In genomic region chr17:54967621-54968258, GRCh38 we compare ENCODE assay signal across 8 cellular contexts. TPM values are rescaled to one million over a fixed set of nuclear protein-coding genes. Genes with fewer than 3 reads are reported as not detected.
DNase-seq lines count a peak whose midpoint lies in the region; ATAC-seq and TF ChIP-seq lines count a peak whose summit lies in the region.

No MANE protein-coding gene starts in this region.

- H3K27ac Mint-ChIP-seq in neural progenitor cell: no peak overlapping the region

- H3K9me3 Mint-ChIP-seq in neural progenitor cell: no peaks in the 10 kb centered on the region

- H3K36me3 ChIP-seq in ES-I3 (ENCODE audit: insufficient read depth, low read length) (0 out of 2 replicates have a peak, but pooled peaks cover 3% of the 10 kb centered on the region), SK-N-MC (ENCODE audit: insufficient read depth, low read length) (peaks cover 33% of the 10 kb centered on the region), esophagus muscularis mucosa (peaks cover 5 to 19% (median 14%) of the 10 kb centered on the region in 4 donors), neural progenitor cell (peaks cover 14% of the 10 kb centered on the region)

- H3K27me3 ChIP-seq in esophagus muscularis mucosa (no peaks in the 10 kb centered on the region), neural progenitor cell (no peaks in the 10 kb centered on the region)

- DNase-seq in SK-N-MC (ENCODE audit: low read depth, low spot score) (no peak), esophagus muscularis mucosa (ENCODE audit: extremely low spot score) (no peak), neural progenitor cell (ENCODE audit: low spot score) (peak; percentile 18), 8988T (no peak)
- DNase-seq in effector CD8-positive, alpha-beta T cell (lab: John Stamatoyannopoulos, UW): no peak

- TF ChIP-seq POLR2A in esophagus muscularis mucosa (IDR thresholded peaks at IDR 0.05; ENCODE audit: low read depth): no peak

- no peaks in the 10 kb centered on the region for H3F3A ChIP-seq in neural progenitor cell (ENCODE audit: low read depth)

- peak in 1 of 3 experiments; percentile 41 for TF ChIP-seq CTCF in esophagus muscularis mucosa (IDR thresholded peaks at IDR 0.05)
- no peak for TF ChIP-seq CTCF in neural progenitor cell (IDR thresholded peaks at IDR 0.05)

- H3K4me3 ChIP-seq in SK-N-MC (peak overlapping the region; percentile 96), esophagus muscularis mucosa (peak overlapping the region; percentile 88 to 95 (median 92)), neural progenitor cell (peak overlapping the region; percentile 90)

- H3K9ac ChIP-seq in ES-I3 (ENCODE audit: low read depth, low read length) (peak overlapping the region; percentile 97), SK-N-MC (ENCODE audit: insufficient read length) (peak overlapping the region; percentile 98), neural progenitor cell (peak overlapping the region; percentile 83)

- 0 out of 2 replicates have a peak, but pooled peaks cover 6% of the 10 kb centered on the region for H3K4me1 ChIP-seq in ES-I3 (ENCODE audit: insufficient read depth, low read length)
- H3K4me1 ChIP-seq in esophagus muscularis mucosa: peaks cover 22 to 42% (median 38%) of the 10 kb centered on the region in 4 donors
- H3K4me1 ChIP-seq in neural progenitor cell: peaks cover 12% of the 10 kb centered on the region

- ATAC-seq in GM19452 (IDR thresholded peaks at IDR 0.05; ENCODE audit: unreplicated experiment) (peak; percentile 22), HG03439 (IDR thresholded peaks at IDR 0.05; ENCODE audit: unreplicated experiment) (peak; percentile 27)

- H3K9me3 ChIP-seq in ES-I3 (ENCODE audit: control insufficient read depth, insufficient read depth, low read length) (no peaks in the 10 kb centered on the region), SK-N-MC (ENCODE audit: low read depth, low read length) (no peaks in the 10 kb centered on the region), esophagus muscularis mucosa (no peaks in the 10 kb centered on the region), neural progenitor cell (ENCODE audit: low read depth) (no peaks in the 10 kb centered on the region)

- no peak for TF ChIP-seq EP300 in esophagus muscularis mucosa (IDR thresholded peaks at IDR 0.05)

- H3K4me3 Mint-ChIP-seq in neural progenitor cell: no peak overlapping the region

- H3K79me2 ChIP-seq in neural progenitor cell (ENCODE audit: low read depth): peaks cover 79% of the 10 kb centered on the region

- peak overlapping the region; percentile 68 for H2AFZ ChIP-seq in neural progenitor cell (replicated peaks)

- H4K20me1 ChIP-seq in neural progenitor cell (ENCODE audit: low read depth): no peaks in the 10 kb centered on the region

- H3K4me1 Mint-ChIP-seq in neural progenitor cell: peaks cover 17% of the 10 kb centered on the region

- intact Hi-C loops in esophagus muscularis mucosa (cut with DNase I): loop anchor here (2.0 kb wide), 1 partner anchor 67 kb away; the partner anchor contains the start of gene TOM1L1

- peaks cover 10% of the 10 kb centered on the region for H3K36me3 Mint-ChIP-seq in neural progenitor cell

- WGBS in esophagus muscularis mucosa: under 1% methylated on average over 15 of the region's 21 CpGs

- H3K27me3 Mint-ChIP-seq in neural progenitor cell (ENCODE audit: insufficient read depth, low read depth): no peaks in the 10 kb centered on the region

- H3K27ac ChIP-seq in SK-N-MC (no peak overlapping the region), esophagus muscularis mucosa (replicated peaks in 1 of 4) (peak overlapping the region; percentile 88 to 94 (median 92)), neural progenitor cell (peak overlapping the region; percentile 53)

- peak overlapping the region; percentile 96 for H3K4me2 ChIP-seq in neural progenitor cell

RNA-seq across cellular contexts. Expression of gene COX11, which starts 0.7 kb away (rescaled TPM):
- 10 to 100 TPM; 63.0 to 96.4 (median 79.8) TPM for total RNA-seq in esophagus muscularis mucosa
- total RNA-seq in neural progenitor cell (ENCODE audit: low replicate concordance): 68.7 and 90.2 TPM in 2 replicates

RNA-seq across cellular contexts. Expression of gene STXBP4, which starts 0.8 kb away (rescaled TPM):
- total RNA-seq in esophagus muscularis mucosa (10 to 100 TPM; 15.4 to 22.6 (median 19.8) TPM), neural progenitor cell (ENCODE audit: low replicate concordance) (40.0 and 111 TPM in 2 replicates)
